ENCODE assay signal across 16 cellular contexts in the genomic region with DNA sequence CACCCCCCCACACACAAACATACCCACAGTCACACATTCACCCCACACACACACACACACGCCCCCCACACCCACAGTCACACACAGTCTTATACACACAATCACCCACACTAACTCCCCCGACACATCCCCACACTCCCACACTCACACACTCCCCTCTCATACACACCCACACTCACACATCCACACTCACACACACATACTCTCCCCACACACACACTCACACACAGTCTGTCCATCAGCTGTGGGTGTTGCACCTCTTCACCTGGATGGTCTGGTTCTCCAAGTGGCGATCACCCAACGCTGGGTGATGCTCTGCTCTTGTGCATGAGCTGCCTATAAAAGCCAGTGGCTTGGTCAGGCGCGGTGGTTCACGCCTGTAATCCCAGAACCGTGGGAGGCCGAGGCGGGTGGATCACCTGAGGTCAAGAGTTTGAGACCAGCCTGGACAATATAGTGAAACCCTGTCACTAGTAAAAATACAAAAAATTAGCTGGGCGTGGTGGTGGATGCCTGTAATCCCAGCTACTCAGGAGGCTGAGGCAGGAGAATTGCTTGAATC.
DNase-seq lines count a peak whose midpoint lies in the region; ATAC-seq, FAIRE-seq and TF ChIP-seq lines count a peak whose summit lies in the region.
"Had no signal": no experiment of that assay in that cellular context is flagged by ENCODE, and none has a peak within 500 bp of the region (broad histone marks: within the 10 kb centered on the region; RNA-seq: fewer than 3 reads in every experiment).

No MANE protein-coding gene starts in this region.

- FAIRE-seq in GM12891 (lab: Jason Lieb, UNC): no peak

- intact Hi-C loops in sigmoid colon (cut with DNase I): no loop called here

- TF ChIP-seq POLR2A in sigmoid colon (IDR thresholded peaks at IDR 0.05) (no peak), GM12891 (IDR thresholded peaks at IDR 0.05; ENCODE audit: low read depth, low read length) (no peak)

- POLR2A ChIA-PET in HEK293 (lab: Yijun Ruan, JAX): interaction anchor here (0.7 kb wide), 1 partner anchor 104 kb away, joined by 4 read pairs; no protein-coding TSS in a partner anchor

- H3K27me3 ChIP-seq in sigmoid colon: no peaks in the 10 kb centered on the region
- H3K27me3 ChIP-seq: BLaER1 had no signal

- H3K4me1 Mint-ChIP-seq in nephron progenitor cell: peaks cover 30% of the 10 kb centered on the region
- H3K4me1 Mint-ChIP-seq: CD14-positive monocyte; CD4-positive, alpha-beta memory T cell had no signal

- H3K36me3 ChIP-seq in HEK293 (ENCODE audit: control insufficient read depth in 2 of 2, insufficient read depth in 1 of 2, low read length in 2 of 2) (no peaks in the 10 kb centered on the region), sigmoid colon (peaks cover 0 to 2% (median 0%) of the 10 kb centered on the region in 4 donors)
- H3K36me3 ChIP-seq: BLaER1, HAP-1 had no signal

- TF ChIP-seq EP300 in sigmoid colon (IDR thresholded peaks at IDR 0.05): no peak

- H3K27ac Mint-ChIP-seq in nephron progenitor cell: peak overlapping the region; percentile 59
- H3K27ac Mint-ChIP-seq: CD14-positive monocyte; CD4-positive, alpha-beta memory T cell had no signal

- H3K9me3 Mint-ChIP-seq in nephron progenitor cell: peaks cover 3% of the 10 kb centered on the region

- no peak overlapping the region for H3K4me3 ChIP-seq in HEK293 (ENCODE audit: low read depth, low read length)
- no peak overlapping the region for H3K4me3 ChIP-seq in sigmoid colon
- H3K4me3 ChIP-seq: BLaER1, HAP-1 had no signal

- DNase-seq in nephron progenitor cell (no peak), sigmoid colon (peak; percentile 55), GM12891 (ENCODE audit: insufficient read length, low spot score) (no peak), NCI-H2196 (lab: John Stamatoyannopoulos, UW; ENCODE audit: unreplicated experiment) (no peak), GM20000 (ENCODE audit: low spot score) (no peak)
- DNase-seq: 8988T; CD4-positive, alpha-beta memory T cell; DMS153; DMS79 treated with DMSO at 0.1 percent for 48 hours; GF-D8 had no signal

- H3K27me3 Mint-ChIP-seq in nephron progenitor cell (ENCODE audit: low read depth, poor library complexity): peaks cover 1% of the 10 kb centered on the region

- H3K4me1 ChIP-seq in HEK293 (ENCODE audit: control insufficient read depth, insufficient read depth, low read length): no peaks in the 10 kb centered on the region
- no peaks in the 10 kb centered on the region for H3K4me1 ChIP-seq in sigmoid colon
- H3K4me1 ChIP-seq: HAP-1 had no signal

- H3K4me3 Mint-ChIP-seq in nephron progenitor cell: no peak overlapping the region
- H3K4me3 Mint-ChIP-seq: CD14-positive monocyte had no signal

- peaks cover 5% of the 10 kb centered on the region for H3K36me3 Mint-ChIP-seq in nephron progenitor cell (ENCODE audit: low read depth)
- H3K36me3 Mint-ChIP-seq: CD14-positive monocyte; CD4-positive, alpha-beta memory T cell had no signal

- CTCF ChIA-PET in HEK293 (lab: Yijun Ruan, JAX): interaction anchor here (0.6 to 1.4 kb wide), 2 partner anchors 9 to 13 kb away, joined by 3 to 4 read pairs; no protein-coding TSS in a partner anchor

- WGBS in sigmoid colon, 2 donors: 95 to 96% methylated on average over 11 of the region's 11 CpGs

- TF ChIP-seq CTCF in HEK293 (tag by site-specific recombination; IDR thresholded peaks at IDR 0.05): no peak
- no peak for TF ChIP-seq CTCF in nephron progenitor cell (IDR thresholded peaks at IDR 0.05)
- TF ChIP-seq CTCF in sigmoid colon (IDR thresholded peaks at IDR 0.05): no peak
- TF ChIP-seq CTCF in GM20000 (IDR thresholded peaks at IDR 0.05; ENCODE audit: extremely low read depth, missing control alignments): no peak

- ATAC-seq in esophagus mucosa (peak; percentile 29), HG03039 (IDR thresholded peaks at IDR 0.05; ENCODE audit: unreplicated experiment) (no peak)

- H3K9me3 ChIP-seq in HEK293 (ENCODE audit: control insufficient read depth, insufficient read depth, low read depth, low read length): no peaks in the 10 kb centered on the region
- peaks cover 0 to 3% (median 0%) of the 10 kb centered on the region in 4 donors for H3K9me3 ChIP-seq in sigmoid colon
- H3K9me3 ChIP-seq: HAP-1 had no signal

- H3K27ac ChIP-seq in HEK293 (ENCODE audit: extremely low read depth, low read depth, low read length) (no peak overlapping the region), sigmoid colon (no peak overlapping the region)
- H3K27ac ChIP-seq: BLaER1 had no signal

TF ChIP-seq in HEK293, 187 proteins besides CTCF, POLR2A, EP300 and RAD21 (continues in another document):
- TF ChIP-seq, protein P1, sequence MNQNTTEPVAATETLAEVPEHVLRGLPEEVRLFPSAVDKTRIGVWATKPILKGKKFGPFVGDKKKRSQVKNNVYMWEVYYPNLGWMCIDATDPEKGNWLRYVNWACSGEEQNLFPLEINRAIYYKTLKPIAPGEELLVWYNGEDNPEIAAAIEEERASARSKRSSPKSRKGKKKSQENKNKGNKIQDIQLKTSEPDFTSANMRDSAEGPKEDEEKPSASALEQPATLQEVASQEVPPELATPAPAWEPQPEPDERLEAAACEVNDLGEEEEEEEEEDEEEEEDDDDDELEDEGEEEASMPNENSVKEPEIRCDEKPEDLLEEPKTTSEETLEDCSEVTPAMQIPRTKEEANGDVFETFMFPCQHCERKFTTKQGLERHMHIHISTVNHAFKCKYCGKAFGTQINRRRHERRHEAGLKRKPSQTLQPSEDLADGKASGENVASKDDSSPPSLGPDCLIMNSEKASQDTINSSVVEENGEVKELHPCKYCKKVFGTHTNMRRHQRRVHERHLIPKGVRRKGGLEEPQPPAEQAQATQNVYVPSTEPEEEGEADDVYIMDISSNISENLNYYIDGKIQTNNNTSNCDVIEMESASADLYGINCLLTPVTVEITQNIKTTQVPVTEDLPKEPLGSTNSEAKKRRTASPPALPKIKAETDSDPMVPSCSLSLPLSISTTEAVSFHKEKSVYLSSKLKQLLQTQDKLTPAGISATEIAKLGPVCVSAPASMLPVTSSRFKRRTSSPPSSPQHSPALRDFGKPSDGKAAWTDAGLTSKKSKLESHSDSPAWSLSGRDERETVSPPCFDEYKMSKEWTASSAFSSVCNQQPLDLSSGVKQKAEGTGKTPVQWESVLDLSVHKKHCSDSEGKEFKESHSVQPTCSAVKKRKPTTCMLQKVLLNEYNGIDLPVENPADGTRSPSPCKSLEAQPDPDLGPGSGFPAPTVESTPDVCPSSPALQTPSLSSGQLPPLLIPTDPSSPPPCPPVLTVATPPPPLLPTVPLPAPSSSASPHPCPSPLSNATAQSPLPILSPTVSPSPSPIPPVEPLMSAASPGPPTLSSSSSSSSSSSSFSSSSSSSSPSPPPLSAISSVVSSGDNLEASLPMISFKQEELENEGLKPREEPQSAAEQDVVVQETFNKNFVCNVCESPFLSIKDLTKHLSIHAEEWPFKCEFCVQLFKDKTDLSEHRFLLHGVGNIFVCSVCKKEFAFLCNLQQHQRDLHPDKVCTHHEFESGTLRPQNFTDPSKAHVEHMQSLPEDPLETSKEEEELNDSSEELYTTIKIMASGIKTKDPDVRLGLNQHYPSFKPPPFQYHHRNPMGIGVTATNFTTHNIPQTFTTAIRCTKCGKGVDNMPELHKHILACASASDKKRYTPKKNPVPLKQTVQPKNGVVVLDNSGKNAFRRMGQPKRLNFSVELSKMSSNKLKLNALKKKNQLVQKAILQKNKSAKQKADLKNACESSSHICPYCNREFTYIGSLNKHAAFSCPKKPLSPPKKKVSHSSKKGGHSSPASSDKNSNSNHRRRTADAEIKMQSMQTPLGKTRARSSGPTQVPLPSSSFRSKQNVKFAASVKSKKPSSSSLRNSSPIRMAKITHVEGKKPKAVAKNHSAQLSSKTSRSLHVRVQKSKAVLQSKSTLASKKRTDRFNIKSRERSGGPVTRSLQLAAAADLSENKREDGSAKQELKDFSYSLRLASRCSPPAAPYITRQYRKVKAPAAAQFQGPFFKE (tag by site-specific recombination; IDR thresholded peaks at IDR 0.05; ENCODE audit: borderline replicate concordance): no peak

TF ChIP-seq in GM12891, 5 proteins besides CTCF, POLR2A, EP300 and RAD21:
- no peak for TF ChIP-seq POLR2AphosphoS5 (IDR thresholded peaks at IDR 0.05; ENCODE audit: low read depth, low read length)
- TF ChIP-seq POU2F2 (IDR thresholded peaks at IDR 0.05; ENCODE audit: low read depth, low read length): no peak
- no peak for TF ChIP-seq SPI1 (IDR thresholded peaks at IDR 0.05; ENCODE audit: low read depth, low read length)
- no peak for TF ChIP-seq PAX5 (IDR thresholded peaks at IDR 0.05; ENCODE audit: insufficient read depth, low read length, severe bottlenecking)
- no peak for TF ChIP-seq TAF1 (IDR thresholded peaks at IDR 0.05; ENCODE audit: low read depth, low read length)
